In genomic region chr9:129610193-129610472, GRCh38 we compare ENCODE assay signal across 8 cellular contexts. TPM values are rescaled to one million over a fixed set of nuclear protein-coding genes. Genes with fewer than 3 reads are reported as not detected.
DNase-seq lines count a peak whose midpoint lies in the region; ATAC-seq and TF ChIP-seq lines count a peak whose summit lies in the region.

No MANE protein-coding gene starts in this region.

- H3K4me3 ChIP-seq in brain microvascular endothelial cell (ENCODE audit: low read depth, low read length) (peak overlapping the region; percentile 50), lung (peak overlapping the region; percentile 42)

- no peaks in the 10 kb centered on the region for H3K36me3 ChIP-seq in brain microvascular endothelial cell (replicated peaks)
- H3K36me3 ChIP-seq in lung (ENCODE audit: control insufficient read depth in 2 of 2, insufficient read depth in 2 of 2, low read length in 2 of 2) = no peaks in the 10 kb centered on the region

- H3K27ac Mint-ChIP-seq in activated naive CD4-positive, alpha-beta T cell treated with anti-CD3 and anti-CD28 coated beads for 36 hours = no peak overlapping the region
- H3K27ac Mint-ChIP-seq in type B pancreatic cell = peak overlapping the region; percentile 91

- TF ChIP-seq CTCF in brain microvascular endothelial cell (IDR thresholded peaks at IDR 0.05; ENCODE audit: low read depth, low read length, missing control alignments) (no peak), lung (IDR thresholded peaks at IDR 0.05; ENCODE audit: control extremely low read depth, extremely low read depth) (no peak), type B pancreatic cell (conservative IDR thresholded peaks at IDR 0.05) (no peak)

- WGBS in lung, 2 donors = 0 to 1% methylated on average over 1 to 24 of the region's 24 CpGs

- CTCF ChIA-PET in activated naive CD4-positive, alpha-beta T cell treated with anti-CD3 and anti-CD28 coated beads for 36 hours (lab: Charles Lee) = interaction anchor here (1.2 kb wide), 1 partner anchor 13 kb away, joined by 4 read pairs; no protein-coding TSS in a partner anchor

- in situ Hi-C loops in brain microvascular endothelial cell (cut with HindIII; ENCODE audit: low pct_ligation_motif_present, low sequenced_read_pairs) = loop anchor here (25.0 kb wide), 1 partner anchor 273 kb away; no protein-coding TSS in a partner anchor

- ATAC-seq in lung (ENCODE audit: insufficient read depth, low FRiP score) (no peak), HG03108 (IDR thresholded peaks at IDR 0.05; ENCODE audit: unreplicated experiment) (no peak)

- peaks cover 0 to 23% of the 10 kb centered on the region in 2 donors for H3K4me1 ChIP-seq in lung (ENCODE audit: control insufficient read depth in 2 of 2, insufficient read depth in 2 of 2, low read length in 2 of 2)

- H3K9me3 ChIP-seq in lung (ENCODE audit: control insufficient read depth in 2 of 2, insufficient read depth in 1 of 2, low read length in 1 of 2) = no peaks in the 10 kb centered on the region

- no peaks in the 10 kb centered on the region for H3K27me3 Mint-ChIP-seq in activated naive CD4-positive, alpha-beta T cell treated with anti-CD3 and anti-CD28 coated beads for 36 hours (ENCODE audit: low read depth)
- H3K27me3 Mint-ChIP-seq in type B pancreatic cell = no peaks in the 10 kb centered on the region

- no peaks in the 10 kb centered on the region for H3K36me3 Mint-ChIP-seq in activated naive CD4-positive, alpha-beta T cell treated with anti-CD3 and anti-CD28 coated beads for 36 hours (ENCODE audit: low read depth)
- H3K36me3 Mint-ChIP-seq in type B pancreatic cell = no peaks in the 10 kb centered on the region

- H3K4me3 Mint-ChIP-seq in activated naive CD4-positive, alpha-beta T cell treated with anti-CD3 and anti-CD28 coated beads for 36 hours = peak overlapping the region; percentile 71
- H3K4me3 Mint-ChIP-seq in type B pancreatic cell = peak overlapping the region; percentile 47

- DNase-seq in activated naive CD4-positive, alpha-beta T cell treated with anti-CD3 and anti-CD28 coated beads for 36 hours = no peak
- no peak for DNase-seq in activated naive CD4-positive, alpha-beta T cell treated with Interleukin-2 at 50 U/mL for 16 hours
- no peak for DNase-seq in brain microvascular endothelial cell
- no peak for DNase-seq in lung (ENCODE audit: low spot score)
- DNase-seq in type B pancreatic cell (ENCODE audit: extremely low spot score, unreplicated experiment) = no peak
- no peak for DNase-seq in RPMI8226
- DNase-seq in HuH-7 (ENCODE audit: low spot score) = no peak

- intact Hi-C loops in activated naive CD4-positive, alpha-beta T cell treated with anti-CD3 and anti-CD28 coated beads for 36 hours (cut with micrococcal nuclease) = loop anchor here (1.0 to 2.0 kb wide), 3 partner anchors 289 to 479 kb away; no protein-coding TSS in a partner anchor

- H3K27ac ChIP-seq in brain microvascular endothelial cell (peak overlapping the region; percentile 50), lung (ENCODE audit: low read depth in 1 of 2, low read length in 1 of 2) (peak overlapping the region; percentile 82 to 84)

- peaks cover 25% of the 10 kb centered on the region for H3K4me1 Mint-ChIP-seq in activated naive CD4-positive, alpha-beta T cell treated with anti-CD3 and anti-CD28 coated beads for 36 hours (ENCODE audit: low read depth)
- peaks cover 35% of the 10 kb centered on the region for H3K4me1 Mint-ChIP-seq in type B pancreatic cell (ENCODE audit: unreplicated experiment)

- H3K9me3 Mint-ChIP-seq in activated naive CD4-positive, alpha-beta T cell treated with anti-CD3 and anti-CD28 coated beads for 36 hours = no peaks in the 10 kb centered on the region
- H3K9me3 Mint-ChIP-seq in type B pancreatic cell = no peaks in the 10 kb centered on the region

- H3K27me3 ChIP-seq in brain microvascular endothelial cell (replicated peaks) (no peaks in the 10 kb centered on the region), lung (ENCODE audit: control insufficient read depth, insufficient read depth) (no peaks in the 10 kb centered on the region)

RNA-seq across cellular contexts. Expression of gene C9orf50, which starts 10.8 kb away (rescaled TPM):
- not detected for total RNA-seq in activated naive CD4-positive, alpha-beta T cell treated with anti-CD3 and anti-CD28 coated beads for 36 hours
- under 1 TPM; 0.15 to 0.28 TPM for total RNA-seq in lung
- polyA plus RNA-seq in lung = not detected
- not detected in 2 replicates for total RNA-seq in type B pancreatic cell (ENCODE audit: low replicate concordance)

RNA-seq across cellular contexts. Expression of gene NTMT1, which starts 15.8 kb away (rescaled TPM):
- total RNA-seq in activated naive CD4-positive, alpha-beta T cell treated with anti-CD3 and anti-CD28 coated beads for 36 hours = 10 to 100 TPM; 58.6 to 59.3 TPM
- total RNA-seq in lung (10 to 100 TPM; 14.3 to 30.1 TPM), type B pancreatic cell (ENCODE audit: low replicate concordance) (31.4 and 33.5 TPM in 2 replicates)
- 10 to 100 TPM; 36.3 to 54.7 TPM for polyA plus RNA-seq in lung

RNA-seq across cellular contexts. Expression of gene ASB6, which starts 31.8 kb away (rescaled TPM):
- 10 to 100 TPM; 13.0 to 13.8 TPM for total RNA-seq in activated naive CD4-positive, alpha-beta T cell treated with anti-CD3 and anti-CD28 coated beads for 36 hours
- total RNA-seq in lung = 10 to 100 TPM; 11.8 to 19.5 TPM
- 10 to 100 TPM; 15.7 to 16.4 TPM for polyA plus RNA-seq in lung
- total RNA-seq in type B pancreatic cell (ENCODE audit: low replicate concordance) = 20.7 and 22.4 TPM in 2 replicates

RNA-seq across cellular contexts. Expression of gene PRRX2, which starts 55.3 kb away (rescaled TPM):
- under 1 TPM; 0.69 to 0.83 TPM for total RNA-seq in activated naive CD4-positive, alpha-beta T cell treated with anti-CD3 and anti-CD28 coated beads for 36 hours
- total RNA-seq in lung (1 to 10 TPM; 2.2 to 3.6 TPM), type B pancreatic cell (ENCODE audit: low replicate concordance) (0.50 and 20.8 TPM in 2 replicates)
- 1 to 10 TPM; 3.4 to 3.8 TPM for polyA plus RNA-seq in lung
